Comparison of ENCODE assay signal across 41 cellular contexts in the genomic region with DNA sequence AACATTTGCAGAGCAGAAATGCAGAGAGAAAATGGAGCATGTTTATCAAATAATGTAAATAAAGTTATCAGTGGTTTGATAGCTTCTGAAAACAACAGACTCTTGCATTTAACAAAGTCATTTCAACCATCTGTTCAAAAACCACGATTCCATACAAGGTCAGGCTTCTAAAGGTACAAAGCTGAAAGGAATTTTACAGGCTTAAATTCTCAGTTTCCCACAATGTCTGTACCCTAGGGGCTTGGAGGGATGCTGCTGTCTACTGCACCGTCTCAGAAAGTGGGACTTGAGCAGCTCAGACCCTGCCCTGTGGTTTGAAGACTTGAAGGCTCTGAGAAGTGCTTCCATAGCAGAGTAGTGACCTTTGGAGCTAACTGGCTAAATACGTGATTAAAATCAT. TPM values are rescaled to one million over a fixed set of nuclear protein-coding genes. Genes with fewer than 3 reads are reported as not detected.
DNase-seq lines count a peak whose midpoint lies in the region; FAIRE-seq and TF ChIP-seq lines count a peak whose summit lies in the region.
"Had no signal": no experiment of that assay in that cellular context is flagged by ENCODE, and none has a peak within 500 bp of the region (broad histone marks: within the 10 kb centered on the region; RNA-seq: fewer than 3 reads in every experiment).

No MANE protein-coding gene starts in this region.

- H3K4me3 ChIP-seq in adipocyte (ENCODE audit: low read length): no peak overlapping the region
- H3K4me3 ChIP-seq in fibroblast of the aortic adventitia (ENCODE audit: low read depth, low read length): no peak overlapping the region
- H3K4me3 ChIP-seq in spleen: no peak overlapping the region
- H3K4me3 ChIP-seq: left ventricle myocardium inferior, Peyer's patch, thoracic aorta, vagina had no signal

- peaks cover 10% of the 10 kb centered on the region for H3K4me1 ChIP-seq in adipocyte (ENCODE audit: control insufficient read depth, insufficient read depth, low read length)
- H3K4me1 ChIP-seq in spleen: no peaks in the 10 kb centered on the region
- H3K4me1 ChIP-seq: left ventricle myocardium inferior, Peyer's patch, vagina had no signal

- intact Hi-C loops in spleen (cut with DNase I; ENCODE audit: low total_unique reads): no loop called here
- intact Hi-C loops in MCF 10A (cut with micrococcal nuclease): no loop called here

- H3K9me3 ChIP-seq in adipocyte (ENCODE audit: control insufficient read depth, low read length): no peaks in the 10 kb centered on the region
- H3K9me3 ChIP-seq in spleen: no peaks in the 10 kb centered on the region
- H3K9me3 ChIP-seq: left ventricle myocardium inferior, Peyer's patch, thoracic aorta, vagina had no signal

- no peaks in the 10 kb centered on the region for H3K4me1 Mint-ChIP-seq in MCF 10A (ENCODE audit: insufficient read depth, unreplicated experiment)
- H3K4me1 Mint-ChIP-seq: activated CD4-positive, alpha-beta T cell treated with anti-CD3 and anti-CD28 coated beads for 36 hours; activated T-helper 17 cell treated with anti-CD3 and anti-CD28 coated beads, Interleukin-2, amount 50 U/mL, for 72 hours; CD4-positive, CD25-positive, alpha-beta regulatory T cell; natural killer cell had no signal

- POLR2A ChIA-PET in MCF 10A (lab: Yijun Ruan, JAX): interaction anchor here (1.1 kb wide), 1 partner anchor 24 kb away, joined by 3 read pairs; no protein-coding TSS in a partner anchor

- H3K9ac ChIP-seq in adipocyte (ENCODE audit: low read length): no peak overlapping the region

- H3K27me3 ChIP-seq in adipocyte (replicated peaks; ENCODE audit: control insufficient read depth, insufficient read depth, low read length) (no peaks in the 10 kb centered on the region), spleen (replicated peaks in 1 of 7) (no peaks in the 10 kb centered on the region)
- H3K27me3 ChIP-seq: Peyer's patch, vagina had no signal

- no peak overlapping the region for H3K4me3 Mint-ChIP-seq in MCF 10A (ENCODE audit: unreplicated experiment)
- H3K4me3 Mint-ChIP-seq: activated CD4-positive, alpha-beta T cell treated with anti-CD3 and anti-CD28 coated beads for 36 hours; activated CD8-positive, alpha-beta T cell treated with anti-CD3 and anti-CD28 coated beads for 36 hours; activated T-helper 17 cell treated with anti-CD3 and anti-CD28 coated beads, Interleukin-2, amount 50 U/mL, for 72 hours; CD4-positive, CD25-positive, alpha-beta regulatory T cell; mesothelial cell of epicardium; natural killer cell; stimulated activated naive CD8-positive, alpha-beta T cell treated with anti-CD3 and anti-CD28 coated beads, Interleukin-15, Interleukin-2, amounts not matched to agents 100 ng/mL and 50 ng/mL, for 24 hours had no signal

- FAIRE-seq in urothelium cell line (lab: Jason Lieb, UNC): no peak
- FAIRE-seq: A204.1, keratinocyte had no signal

- no peak overlapping the region for H3K27ac ChIP-seq in spleen
- H3K27ac ChIP-seq: epithelial cell of prostate, left ventricle myocardium inferior, Peyer's patch, thoracic aorta, vagina had no signal

- no peaks in the 10 kb centered on the region for H3K9me3 Mint-ChIP-seq in MCF 10A (ENCODE audit: unreplicated experiment)
- H3K9me3 Mint-ChIP-seq: activated CD8-positive, alpha-beta T cell treated with anti-CD3 and anti-CD28 coated beads for 36 hours; activated T-helper 17 cell treated with anti-CD3 and anti-CD28 coated beads, Interleukin-2, amount 50 U/mL, for 72 hours; CD4-positive, CD25-positive, alpha-beta regulatory T cell; mesothelial cell of epicardium; natural killer cell; stimulated activated naive CD8-positive, alpha-beta T cell treated with anti-CD3 and anti-CD28 coated beads, Interleukin-15, Interleukin-2, amounts not matched to agents 100 ng/mL and 50 ng/mL, for 24 hours had no signal

- no peaks in the 10 kb centered on the region for H3K27me3 Mint-ChIP-seq in MCF 10A (ENCODE audit: insufficient read depth, unreplicated experiment)
- H3K27me3 Mint-ChIP-seq: activated CD4-positive, alpha-beta T cell treated with anti-CD3 and anti-CD28 coated beads for 36 hours had no signal

- no peak for TF ChIP-seq CTCF in fibroblast of the aortic adventitia (IDR thresholded peaks at IDR 0.05; ENCODE audit: insufficient read depth, low read length)
- no peak for TF ChIP-seq CTCF in spleen (IDR thresholded peaks at IDR 0.05 in 8 of 11, conservative IDR thresholded peaks at IDR 0.05 in 3 of 11)
- no peak for TF ChIP-seq CTCF in MCF 10A (IDR thresholded peaks at IDR 0.05; ENCODE audit: unreplicated experiment)

- DNase-seq in DMS 273 (lab: John Stamatoyannopoulos, UW; ENCODE audit: unreplicated experiment): peak; percentile 44
- DNase-seq in adipocyte (ENCODE audit: low read depth): peak; percentile 19
- peak; percentile 25 for DNase-seq in fibroblast of the aortic adventitia (ENCODE audit: low read depth)
- DNase-seq in myocyte (ENCODE audit: low read depth): peak; percentile 26
- no peak for DNase-seq in spleen
- DNase-seq in urothelium cell line (ENCODE audit: low spot score): no peak
- no peak for DNase-seq in activated T-cell treated with anti-CD3 and anti-CD28 coated beads, Interleukin-2, amount 50 U/mL, for 1 hour
- DNase-seq in MCF 10A (ENCODE audit: unreplicated experiment): no peak
- DNase-seq: activated CD4-positive, alpha-beta T cell treated with anti-CD3 and anti-CD28 coated beads for 36 hours; activated CD8-positive, alpha-beta memory T cell treated with anti-CD3 and anti-CD28 coated beads, Interleukin-2, amount 50 U/mL, for 48 hours; activated CD8-positive, alpha-beta T cell treated with anti-CD3 and anti-CD28 coated beads for 36 hours; activated naive CD4-positive, alpha-beta T cell treated with anti-CD3 and anti-CD28 coated beads, Interleukin-2, amount 50 U/mL, for 16 hours; AML-193; Calu3; CD4-positive, CD25-positive, alpha-beta regulatory T cell; cortex of kidney; DND-41; effector memory CD4-positive, alpha-beta T cell; glutamatergic neuron; H7; Kasumi-1; left ventricle myocardium inferior; MV-4-11; natural killer cell; NCI-H146; NCI-H446; NCI-H748 treated with DMSO at 0.1 percent for 48 hours; nucleus accumbens; Peyer's patch; SHP77 treated with DMSO at 0.1 percent for 48 hours; stimulated activated CD4-positive, alpha-beta T cell treated with anti-CD3 and anti-CD28 coated beads, Interleukin-1b, Interleukin-23, amount 100 ng/mL, for 48 hours; SW 1271; T-helper 9 cell had no signal

- CTCF ChIA-PET in MCF 10A (lab: Yijun Ruan, JAX): interaction anchor here (1.0 kb wide), 1 partner anchor 56 kb away, joined by 3 read pairs; no protein-coding TSS in a partner anchor

- no peak for TF ChIP-seq POLR2A in spleen (IDR thresholded peaks at IDR 0.05)

- no TSS peak for BruUV-seq in MCF 10A (replicated peaks; lab: Mats Ljungman, UMichigan)

- H3K27ac Mint-ChIP-seq in MCF 10A (ENCODE audit: low read depth, unreplicated experiment): no peak overlapping the region
- H3K27ac Mint-ChIP-seq: activated CD4-positive, alpha-beta T cell treated with anti-CD3 and anti-CD28 coated beads for 36 hours; activated CD8-positive, alpha-beta T cell treated with anti-CD3 and anti-CD28 coated beads for 36 hours; activated T-helper 17 cell treated with anti-CD3 and anti-CD28 coated beads, Interleukin-2, amount 50 U/mL, for 72 hours; CD4-positive, CD25-positive, alpha-beta regulatory T cell; mesothelial cell of epicardium; natural killer cell; stimulated activated naive CD8-positive, alpha-beta T cell treated with anti-CD3 and anti-CD28 coated beads, Interleukin-15, Interleukin-2, amounts not matched to agents 100 ng/mL and 50 ng/mL, for 24 hours had no signal

- H3K36me3 Mint-ChIP-seq in MCF 10A (ENCODE audit: insufficient read depth, unreplicated experiment): no peaks in the 10 kb centered on the region
- H3K36me3 Mint-ChIP-seq: CD4-positive, CD25-positive, alpha-beta regulatory T cell; mesothelial cell of epicardium; natural killer cell had no signal

- WGBS in spleen, 5 donors: 57 to 75% (median 71%) methylated on average over 3 of the region's 3 CpGs

- H3K36me3 ChIP-seq in adipocyte (ENCODE audit: control insufficient read depth, insufficient read depth, low read length, severe bottlenecking): no peaks in the 10 kb centered on the region
- no peaks in the 10 kb centered on the region for H3K36me3 ChIP-seq in spleen
- H3K36me3 ChIP-seq: left ventricle myocardium inferior, Peyer's patch, thoracic aorta, vagina had no signal

RNA-seq across cellular contexts. Expression of a gene that starts 30.4 kb away (rescaled TPM):
- 213 and 299 TPM in 2 replicates for total RNA-seq in fibroblast of the aortic adventitia (ENCODE audit: low replicate concordance)
- total RNA-seq in myocyte: 39.1 and 68.9 TPM in 2 replicates
- 43.0 TPM for polyA plus RNA-seq in myocyte (2012)
- total RNA-seq in spleen: 100 to 1,000 TPM in 6 of 7 donors, 10 to 100 TPM in 1; 65.6 to 260 (median 182) TPM
- 10 to 100 TPM; 31.0 to 75.3 (median 56.8) TPM for polyA plus RNA-seq in spleen
- total RNA-seq in MCF 10A (2022): 20.1 and 27.7 TPM in 2 replicates
- total RNA-seq: activated CD4-positive, alpha-beta T cell treated with anti-CD3 and anti-CD28 coated beads for 36 hours; activated CD8-positive, alpha-beta T cell treated with anti-CD3 and anti-CD28 coated beads for 36 hours; natural killer cell had no signal
- polyA plus RNA-seq: CD4-positive, CD25-positive, alpha-beta regulatory T cell had no signal

Comparison
In these comparisons a context has a peak if more than half of its experiments do, and no peak if none do; other contexts are left out.
1. DNase-seq: peak in DMS 273 (single experiment), adipocyte (single experiment), fibroblast of the aortic adventitia (single experiment) and myocyte (single experiment); none in spleen (single experiment), urothelium cell line (single experiment), activated T-cell treated with anti-CD3 and anti-CD28 coated beads, Interleukin-2, amount 50 U/mL, for 1 hour (single experiment) and MCF 10A (single experiment).